Comparison of ENCODE assay signal across 8 cellular contexts in the genomic region with DNA sequence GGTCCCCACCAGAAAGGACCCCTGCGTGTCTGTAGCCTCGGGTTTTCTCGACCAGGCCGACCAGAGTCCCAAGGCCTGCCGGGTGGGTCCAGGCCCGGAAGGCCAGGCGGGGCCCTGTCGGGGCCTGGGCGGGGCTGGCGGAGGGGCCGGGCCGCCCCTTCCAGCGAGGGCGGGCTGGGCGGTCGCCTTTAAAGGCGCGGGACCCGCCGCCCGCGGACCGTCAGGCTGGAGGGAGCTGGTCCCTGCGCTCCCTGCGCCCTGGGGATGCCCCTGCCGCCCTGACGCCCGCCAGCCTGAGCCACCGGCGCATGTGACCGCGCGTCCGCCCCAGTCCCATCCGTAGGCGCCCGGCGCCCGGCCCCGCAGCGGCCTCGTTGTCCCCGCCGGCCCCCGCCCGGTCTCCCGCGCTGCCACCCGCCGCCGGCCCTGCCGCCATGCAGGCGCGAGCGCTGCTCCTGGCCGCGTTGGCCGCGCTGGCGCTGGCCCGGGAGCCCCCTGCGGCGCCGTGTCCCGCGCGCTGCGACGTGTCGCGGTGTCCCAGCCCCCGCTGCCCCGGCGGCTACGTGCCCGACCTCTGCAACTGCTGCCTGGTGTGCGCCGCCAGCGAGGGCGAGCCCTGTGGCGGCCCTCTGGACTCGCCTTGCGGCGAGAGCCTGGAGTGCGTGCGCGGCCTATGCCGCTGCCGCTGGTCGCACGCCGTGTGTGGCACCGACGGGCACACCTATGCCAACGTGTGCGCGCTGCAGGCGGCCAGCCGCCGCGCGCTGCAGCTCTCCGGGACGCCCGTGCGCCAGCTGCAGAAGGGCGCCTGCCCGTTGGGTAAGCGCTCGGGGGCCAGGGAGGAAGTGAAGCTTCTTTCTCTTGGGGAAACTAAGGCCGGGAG. TPM values are rescaled to one million over a fixed set of nuclear protein-coding genes. Genes with fewer than 3 reads are reported as not detected.
DNase-seq lines count a peak whose midpoint lies in the region; TF ChIP-seq lines count a peak whose summit lies in the region.

A gene (plus strand): TSS at position 220 of the 883 bp plus-strand sequence. CDS start 215 bp downstream, at position 435.

- POLR2A ChIA-PET in Caco-2 (lab: Charles Lee): no interaction called here

- no peaks in the 10 kb centered on the region for H3K9me3 Mint-ChIP-seq in Caco-2 (ENCODE audit: unreplicated experiment)
- no peaks in the 10 kb centered on the region for H3K9me3 Mint-ChIP-seq in activated T-cell treated with anti-CD3 and anti-CD28 coated beads, Interleukin-2, amount 50 U/mL, for 24 hours

- H3K36me3 Mint-ChIP-seq in Caco-2 (ENCODE audit: insufficient read depth, unreplicated experiment): no peaks in the 10 kb centered on the region
- H3K36me3 Mint-ChIP-seq in activated T-cell treated with anti-CD3 and anti-CD28 coated beads, Interleukin-2, amount 50 U/mL, for 24 hours (ENCODE audit: low read depth): no peaks in the 10 kb centered on the region

- BruUV-seq in Caco-2 (replicated peaks; lab: Mats Ljungman, UMichigan): no TSS peak

- intact Hi-C loops in Caco-2 (cut with micrococcal nuclease; ENCODE audit: unreplicated experiment) (no loop called here), cardiac septum (cut with DNase I) (no loop called here), ovary (cut with DNase I) (loop anchor here in 2 of 4 donors (10.0 kb wide), 3 partner anchors 45 to 135 kb away; no protein-coding TSS in a partner anchor)

- H3K9me3 ChIP-seq in Caco-2: no peaks in the 10 kb centered on the region
- H3K9me3 ChIP-seq in ovary: no peaks in the 10 kb centered on the region

- H3K4me3 ChIP-seq in Caco-2 (ENCODE audit: low read depth, low read length): peak within 1 kb of the TSS; percentile 34
- H3K4me3 ChIP-seq in ovary: peak within 1 kb of the TSS; percentile 55

- peak within 1 kb of the TSS; percentile 25 to 72 for H3K27ac ChIP-seq in ovary

- H3K27me3 Mint-ChIP-seq in Caco-2 (ENCODE audit: insufficient read depth, unreplicated experiment): peaks cover 3% of the 10 kb centered on the region
- peaks cover 55% of the 10 kb centered on the region for H3K27me3 Mint-ChIP-seq in activated T-cell treated with anti-CD3 and anti-CD28 coated beads, Interleukin-2, amount 50 U/mL, for 24 hours

- no peak for TF ChIP-seq EP300 in ovary (IDR thresholded peaks at IDR 0.05)

- CTCF ChIA-PET in Caco-2 (lab: Charles Lee): interaction anchor here (0.9 kb wide), 1 partner anchor 21 kb away, joined by 4 read pairs; no protein-coding TSS in a partner anchor

- no peaks in the 10 kb centered on the region for H3K36me3 ChIP-seq in Caco-2 (ENCODE audit: control insufficient read depth, insufficient read depth, low read length)
- H3K36me3 ChIP-seq in ovary: no peaks in the 10 kb centered on the region

- peak within 1 kb of the TSS; percentile 55 for H3K4me3 Mint-ChIP-seq in Caco-2 (ENCODE audit: unreplicated experiment)
- no peak within 1 kb of the TSS for H3K4me3 Mint-ChIP-seq in activated T-cell treated with anti-CD3 and anti-CD28 coated beads, Interleukin-2, amount 50 U/mL, for 24 hours

- peak in 1 of 2 experiments; percentile 55 for DNase-seq in Caco-2
- peak; percentile 54 for DNase-seq in RPMI7951 (ENCODE audit: low read depth)
- DNase-seq in cardiac septum (ENCODE audit: low spot score): peak; percentile 83
- peak; percentile 66 to 84 (median 79) for DNase-seq in ovary
- no peak for DNase-seq in stimulated activated naive CD4-positive, alpha-beta T cell (lab: John Stamatoyannopoulos, UW)
- DNase-seq in activated T-cell treated with anti-CD3 and anti-CD28 coated beads, Interleukin-2, amount 50 U/mL, for 24 hours: no peak
- DNase-seq in NCI-H2081 treated with DMSO at 0.1 percent for 48 hours (lab: John Stamatoyannopoulos, UW): no peak
- no peak for DNase-seq in DMS114 treated with DMSO at 0.1 percent for 48 hours (lab: John Stamatoyannopoulos, UW; ENCODE audit: unreplicated experiment)

- TF ChIP-seq POLR2A in ovary (IDR thresholded peaks at IDR 0.05): peak; percentile 81

- TF ChIP-seq CTCF in Caco-2 (IDR thresholded peaks at IDR 0.05; ENCODE audit: insufficient read depth in 1 of 2, low read depth in 1 of 2, low read length in 1 of 2, severe bottlenecking in 1 of 2, unreplicated experiment in 1 of 2): no peak
- no peak for TF ChIP-seq CTCF in ovary (IDR thresholded peaks at IDR 0.05)

- H3K4me1 ChIP-seq in Caco-2 (peaks cover 5% of the 10 kb centered on the region), ovary (ENCODE audit: insufficient read depth) (peaks cover 33% of the 10 kb centered on the region)

- H3K4me1 Mint-ChIP-seq in Caco-2 (ENCODE audit: low read depth, unreplicated experiment): peaks cover 6% of the 10 kb centered on the region
- H3K4me1 Mint-ChIP-seq in activated T-cell treated with anti-CD3 and anti-CD28 coated beads, Interleukin-2, amount 50 U/mL, for 24 hours (ENCODE audit: low read depth): no peaks in the 10 kb centered on the region

- no peak within 1 kb of the TSS for H3K27ac Mint-ChIP-seq in Caco-2 (ENCODE audit: unreplicated experiment)
- H3K27ac Mint-ChIP-seq in activated T-cell treated with anti-CD3 and anti-CD28 coated beads, Interleukin-2, amount 50 U/mL, for 24 hours: no peak within 1 kb of the TSS

- no peaks in the 10 kb centered on the region; the same call in 1 of the 2 replicates for H3K27me3 ChIP-seq in Caco-2 (replicated peaks; ENCODE audit: control insufficient read depth, insufficient read depth, low read length)
- no peaks in the 10 kb centered on the region for H3K27me3 ChIP-seq in ovary

- WGBS in ovary, 3 donors: 1 to 2% (median 1%) methylated on average over 59 to 111 of the region's 111 CpGs

RNA-seq across cellular contexts. Expression of the gene that starts here (rescaled TPM):
- 0.63 and 0.66 TPM in 2 replicates for total RNA-seq in Caco-2 (2022)
- total RNA-seq in RPMI7951 (2014; rRNA removed; shearing (Covaris generic)): 7.8 and 8.6 TPM in 2 replicates
- total RNA-seq in cardiac septum: 50.8 TPM
- total RNA-seq in ovary: 100 to 1,000 TPM in 1 of 7 donors, 10 to 100 TPM in 6; 36.2 to 160 (median 62.3) TPM
- 100 to 1,000 TPM; 122 to 163 TPM for polyA plus RNA-seq in ovary

Comparison
In these comparisons a context has a peak if more than half of its experiments do, and no peak if none do; other contexts are left out.
1. DNase-seq: peak in RPMI7951 (single experiment), cardiac septum (single experiment) and ovary (5 of 5); none in stimulated activated naive CD4-positive, alpha-beta T cell (0 of 6), activated T-cell treated with anti-CD3 and anti-CD28 coated beads, Interleukin-2, amount 50 U/mL, for 24 hours (single experiment), NCI-H2081 treated with DMSO at 0.1 percent for 48 hours (single experiment) and DMS114 treated with DMSO at 0.1 percent for 48 hours (single experiment).